16 cellular contexts compared by ENCODE assay signal in genomic region chr12:19639781-19640180, GRCh38.
"Had no signal": no experiment of that assay in that cellular context is flagged by ENCODE, and none has a peak within 500 bp of the region (broad histone marks: within the 10 kb centered on the region; RNA-seq: fewer than 3 reads in every experiment).

No MANE protein-coding gene starts in this region.

- H3K27ac Mint-ChIP-seq: activated CD8-positive, alpha-beta memory T cell treated with anti-CD3 and anti-CD28 coated beads, Interleukin-2, amount 10 ng/mL, durations not matched to agents 7 days and 5 days; activated naive CD8-positive, alpha-beta T cell; activated T-cell treated with anti-CD3 and anti-CD28 coated beads, Interleukin-2, amount 50 U/mL, for 24 hours had no signal

- H3K4me3 ChIP-seq: breast epithelium, smooth muscle cell, thyroid gland, uterus had no signal

- H3K27me3 ChIP-seq: breast epithelium, neutrophil, thyroid gland, uterus had no signal

- H3K36me3 ChIP-seq: breast epithelium, neutrophil, thyroid gland, uterus had no signal

- H3K9me3 ChIP-seq: breast epithelium, neutrophil, thyroid gland, uterus had no signal

- H3K36me3 Mint-ChIP-seq: activated CD8-positive, alpha-beta memory T cell treated with anti-CD3 and anti-CD28 coated beads, Interleukin-2, amount 10 ng/mL, durations not matched to agents 7 days and 5 days; activated naive CD8-positive, alpha-beta T cell had no signal

- ATAC-seq: activated CD8-positive, alpha-beta memory T cell treated with anti-CD3 and anti-CD28 coated beads, Interleukin-2, amount 10 ng/mL, durations not matched to agents 7 days and 5 days; esophagus mucosa had no signal

- DNase-seq: activated CD4-positive, alpha-beta T cell treated with anti-CD3 and anti-CD28 coated beads for 1 hour; activated CD4-positive, alpha-beta T cell treated with anti-CD3 and anti-CD28 coated beads, Interleukin-2, amount 50 U/mL, for 48 hours; activated CD8-positive, alpha-beta memory T cell treated with anti-CD3 and anti-CD28 coated beads, Interleukin-2, amount 10 ng/mL, durations not matched to agents 7 days and 5 days; activated effector memory CD4-positive, alpha-beta T cell treated with anti-CD3 and anti-CD28 coated beads, Interleukin-2, amount 50 U/mL, for 16 hours; activated T-cell treated with anti-CD3 and anti-CD28 coated beads, Interleukin-2, amount 50 U/mL, for 24 hours; amygdala; hypothalamus; kidney glomerular epithelial cell; posterior cingulate gyrus; thyroid gland; uterus had no signal

- H3K9me3 Mint-ChIP-seq: activated T-cell treated with anti-CD3 and anti-CD28 coated beads, Interleukin-2, amount 50 U/mL, for 24 hours had no signal

- H3K27ac ChIP-seq: breast epithelium, neutrophil, thyroid gland, uterus had no signal

- H3K4me1 ChIP-seq: breast epithelium, thyroid gland, uterus had no signal

- H3K27me3 Mint-ChIP-seq: activated CD8-positive, alpha-beta memory T cell treated with anti-CD3 and anti-CD28 coated beads, Interleukin-2, amount 10 ng/mL, durations not matched to agents 7 days and 5 days; activated naive CD8-positive, alpha-beta T cell; activated T-cell treated with anti-CD3 and anti-CD28 coated beads, Interleukin-2, amount 50 U/mL, for 24 hours had no signal

- H3K4me3 Mint-ChIP-seq: activated CD8-positive, alpha-beta memory T cell treated with anti-CD3 and anti-CD28 coated beads, Interleukin-2, amount 10 ng/mL, durations not matched to agents 7 days and 5 days; activated naive CD8-positive, alpha-beta T cell; activated T-cell treated with anti-CD3 and anti-CD28 coated beads, Interleukin-2, amount 50 U/mL, for 24 hours had no signal

- H3K4me1 Mint-ChIP-seq: activated CD8-positive, alpha-beta memory T cell treated with anti-CD3 and anti-CD28 coated beads, Interleukin-2, amount 10 ng/mL, durations not matched to agents 7 days and 5 days had no signal

- H3K4me2 ChIP-seq: smooth muscle cell had no signal
